ENCODE assay signal across 15 cellular contexts in the genomic region with DNA sequence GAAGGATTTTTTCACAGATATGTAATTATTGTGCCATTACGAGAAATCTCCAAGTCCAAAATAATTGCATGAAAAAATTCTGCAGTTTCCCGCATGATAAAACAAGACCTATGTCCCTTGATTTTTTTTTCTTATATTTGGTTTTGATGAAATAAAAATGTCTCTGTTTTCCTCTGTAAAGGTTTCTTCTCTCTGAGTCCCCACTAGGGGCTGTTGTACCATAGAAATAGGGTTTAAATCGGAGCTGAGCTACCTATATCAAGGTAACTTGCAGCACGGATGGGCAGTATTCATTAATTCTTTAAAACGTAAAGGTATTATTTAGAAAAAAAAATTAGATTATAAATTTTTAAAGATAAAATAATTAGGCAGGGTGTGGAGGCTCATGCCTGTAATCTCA.
DNase-seq lines count a peak whose midpoint lies in the region; FAIRE-seq and TF ChIP-seq lines count a peak whose summit lies in the region.
"Had no signal": no experiment of that assay in that cellular context is flagged by ENCODE, and none has a peak within 500 bp of the region (broad histone marks: within the 10 kb centered on the region; RNA-seq: fewer than 3 reads in every experiment).

No MANE protein-coding gene starts in this region.

- no peak overlapping the region for H3K4me3 ChIP-seq in A673 (ENCODE audit: low read depth, low read length, poor library complexity, severe bottlenecking)
- H3K4me3 ChIP-seq in kidney (ENCODE audit: low read length in 2 of 2) = no peak overlapping the region
- H3K4me3 ChIP-seq: suprapubic skin had no signal

- peak; percentile 39; the same call in 1 of the 2 replicates for TF ChIP-seq CTCF in A673 (conservative IDR thresholded peaks at IDR 0.05; ENCODE audit: low read depth, low read length)
- TF ChIP-seq CTCF in GM12872 (IDR thresholded peaks at IDR 0.05; ENCODE audit: insufficient read depth, low read depth, low read length) = 0 out of 3 replicates have a peak, but pooled peaks have one; percentile 3
- peak; percentile 30 for TF ChIP-seq CTCF in kidney (IDR thresholded peaks at IDR 0.05; ENCODE audit: borderline replicate concordance, extremely low read depth, insufficient read depth)

- DNase-seq in A673 (ENCODE audit: low spot score) (no peak), RPMI8226 (peak; percentile 43), kidney (no peak), HuH-7 (ENCODE audit: low spot score) (no peak), pons (ENCODE audit: low spot score) (no peak), immature natural killer cell (no peak), SW 1271 (lab: John Stamatoyannopoulos, UW) (no peak)
- DNase-seq: activated naive CD4-positive, alpha-beta T cell treated with anti-CD3 and anti-CD28 coated beads, Interleukin-2, amount 10 ng/mL, durations not matched to agents 7 days and 5 days; central memory CD4-positive, alpha-beta T cell; midbrain; NCI-H2029; NCI-H748 treated with DMSO at 0.1 percent for 48 hours had no signal

- BruUV-seq in A673 (replicated peaks; lab: Mats Ljungman, UMichigan) = no TSS peak

- CTCF ChIA-PET in A673 (lab: Charles Lee) = no interaction called here

- POLR2A ChIA-PET in A673 (lab: Charles Lee; ENCODE audit: low non-redundant PET) = no interaction called here

- H3K9ac ChIP-seq in kidney (ENCODE audit: low read length in 2 of 2) = no peak overlapping the region

- intact Hi-C loops in A673 (cut with micrococcal nuclease; ENCODE audit: unreplicated experiment) = no loop called here
- intact Hi-C loops in kidney (cut with DNase I) = no loop called here

- no peak for FAIRE-seq in kidney (lab: Jason Lieb, UNC)

- H3K27me3 Mint-ChIP-seq in immature natural killer cell (ENCODE audit: low read depth in 3 of 3) = peaks cover 7 to 12% (median 11%) of the 10 kb centered on the region in 3 donors

- H3K36me3 ChIP-seq in A673 (ENCODE audit: insufficient read depth, low read length, poor library complexity, severe bottlenecking) = no peaks in the 10 kb centered on the region
- no peaks in the 10 kb centered on the region for H3K36me3 ChIP-seq in kidney (ENCODE audit: control insufficient read depth in 1 of 2, insufficient read depth in 2 of 2, low read length in 2 of 2)
- H3K36me3 ChIP-seq: suprapubic skin had no signal

- H3K9me3 ChIP-seq in A673 (ENCODE audit: low read depth, low read length, poor library complexity, severe bottlenecking) = no peaks in the 10 kb centered on the region
- no peaks in the 10 kb centered on the region for H3K9me3 ChIP-seq in kidney (ENCODE audit: control insufficient read depth in 1 of 2, low read length in 2 of 2)
- H3K9me3 ChIP-seq: suprapubic skin had no signal

- H3K27ac ChIP-seq in A673 (ENCODE audit: low read depth, low read length, poor library complexity, severe bottlenecking) = no peak overlapping the region
- H3K27ac ChIP-seq in kidney (ENCODE audit: low read depth in 2 of 2, low read length in 2 of 2) = no peak overlapping the region
- H3K27ac ChIP-seq: HL-60, suprapubic skin had no signal

- H3K27me3 ChIP-seq in A673 (replicated peaks; ENCODE audit: insufficient read depth, low read depth, low read length, poor library complexity) = peaks cover 63% of the 10 kb centered on the region

- H3K27ac Mint-ChIP-seq in immature natural killer cell = no peak overlapping the region
- H3K27ac Mint-ChIP-seq: activated naive CD4-positive, alpha-beta T cell treated with anti-CD3 and anti-CD28 coated beads, Interleukin-2, amount 10 ng/mL, durations not matched to agents 7 days and 5 days had no signal

- no peaks in the 10 kb centered on the region for H3K4me1 ChIP-seq in A673 (ENCODE audit: insufficient read depth, low read length, poor library complexity, severe bottlenecking)
- no peaks in the 10 kb centered on the region for H3K4me1 ChIP-seq in kidney (ENCODE audit: control insufficient read depth in 1 of 2, insufficient read depth in 1 of 2, low read depth in 1 of 2, low read length in 2 of 2)
- H3K4me1 ChIP-seq: suprapubic skin had no signal

- no peaks in the 10 kb centered on the region for H3K36me3 Mint-ChIP-seq in immature natural killer cell

- no peaks in the 10 kb centered on the region for H3K4me1 Mint-ChIP-seq in immature natural killer cell

- no peaks in the 10 kb centered on the region for H3K9me3 Mint-ChIP-seq in immature natural killer cell

- H3K4me3 Mint-ChIP-seq in immature natural killer cell = no peak overlapping the region
- H3K4me3 Mint-ChIP-seq: activated naive CD4-positive, alpha-beta T cell treated with anti-CD3 and anti-CD28 coated beads, Interleukin-2, amount 10 ng/mL, durations not matched to agents 7 days and 5 days had no signal
